In the genomic region with DNA sequence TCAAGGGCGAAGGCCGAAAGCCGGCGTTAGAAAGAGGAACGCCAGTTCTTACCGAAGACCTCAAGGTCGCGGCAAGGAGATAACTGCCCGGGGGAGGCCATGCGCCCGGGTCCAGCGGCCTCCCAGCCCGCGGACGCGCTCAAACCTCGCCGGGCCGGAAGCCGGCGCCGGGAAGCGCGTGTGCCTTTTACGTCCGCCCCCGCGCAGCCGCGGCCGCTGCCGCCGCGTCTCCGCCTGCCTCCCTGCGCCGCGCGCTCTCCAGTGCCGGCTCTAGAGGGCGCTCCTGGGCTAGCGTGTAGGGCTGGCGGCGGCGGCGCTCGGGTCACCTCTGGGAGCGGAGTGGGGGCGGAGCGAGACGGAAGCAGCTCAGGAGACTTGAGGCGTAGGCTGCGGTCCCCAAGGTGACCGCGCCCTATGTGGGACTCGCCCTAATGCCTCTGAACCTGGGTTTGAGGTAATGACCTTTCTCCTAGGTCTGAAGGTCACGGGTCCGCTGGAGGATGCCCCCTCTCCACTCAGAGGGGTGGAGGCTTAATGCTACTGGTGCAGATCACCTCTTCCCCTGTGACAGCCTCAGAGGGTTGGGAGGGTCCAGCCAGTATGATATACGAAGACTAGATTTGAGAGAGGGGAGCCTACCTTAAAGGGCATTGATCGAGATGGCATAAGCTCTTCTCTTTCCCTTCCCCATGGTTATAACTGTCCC, we compare ENCODE assay signal across 8 cellular contexts. TPM values are rescaled to one million over a fixed set of nuclear protein-coding genes. Genes with fewer than 3 reads are reported as not detected.
DNase-seq lines count a peak whose midpoint lies in the region; ATAC-seq and TF ChIP-seq lines count a peak whose summit lies in the region.

No MANE protein-coding gene starts in this region.

- H3K4me3 ChIP-seq in DOHH2 (ENCODE audit: low read length) (peak overlapping the region; percentile 94), neuronal stem cell (ENCODE audit: low read length in 2 of 2) (peak overlapping the region; percentile 86 to 97), subcutaneous abdominal adipose tissue (ENCODE audit: low read depth in 1 of 5, low read length in 5 of 5) (peak overlapping the region; percentile 73 to 81 (median 81))

- no peak overlapping the region for H2BK12ac ChIP-seq in neuronal stem cell (ENCODE audit: low read length)

- H2AFZ ChIP-seq in neuronal stem cell (ENCODE audit: low read length), result peak overlapping the region; percentile 86

- peak overlapping the region; percentile 39 for H2BK5ac ChIP-seq in neuronal stem cell (ENCODE audit: low read length)

- H3K9me3 ChIP-seq in DOHH2 (ENCODE audit: control insufficient read depth, insufficient read depth, low read length) (no peaks in the 10 kb centered on the region), neuronal stem cell (replicated peaks in 1 of 2; ENCODE audit: control insufficient read depth in 2 of 2, insufficient read depth in 1 of 2, low read depth in 1 of 2, low read length in 2 of 2) (no peaks in the 10 kb centered on the region), subcutaneous abdominal adipose tissue (ENCODE audit: control insufficient read depth in 5 of 5, low read length in 5 of 5) (no peaks in the 10 kb centered on the region)

- H3K4me1 ChIP-seq in DOHH2 (ENCODE audit: control insufficient read depth, low read length) (peaks cover 13% of the 10 kb centered on the region), foreskin keratinocyte (no peaks in the 10 kb centered on the region), neuronal stem cell (ENCODE audit: control insufficient read depth in 2 of 2, insufficient read depth in 1 of 2, low read depth in 1 of 2, low read length in 2 of 2) (peaks cover 0 to 4% of the 10 kb centered on the region in 2 donors), subcutaneous abdominal adipose tissue (ENCODE audit: control insufficient read depth in 5 of 5, insufficient read depth in 5 of 5, low read length in 5 of 5) (peaks cover 4 to 14% (median 10%) of the 10 kb centered on the region in 5 donors)

- TF ChIP-seq CTCF in DOHH2 (IDR thresholded peaks at IDR 0.05; ENCODE audit: low read depth, low read length, poor library complexity, severe bottlenecking), result peak; percentile 54
- TF ChIP-seq CTCF in RWPE1 (conservative IDR thresholded peaks at IDR 0.05; ENCODE audit: low read depth), result peak; percentile 75
- TF ChIP-seq CTCF in foreskin keratinocyte (conservative IDR thresholded peaks at IDR 0.05), result peak; percentile 91

- H3K27ac ChIP-seq in DOHH2 (ENCODE audit: low read depth, low read length) (peak overlapping the region; percentile 78), RWPE1 (peak overlapping the region; percentile 89), foreskin keratinocyte (peak overlapping the region; percentile 82), neuronal stem cell (replicated peaks; ENCODE audit: low read length) (no peak overlapping the region), subcutaneous abdominal adipose tissue (ENCODE audit: low read depth, low read length) (peak overlapping the region; percentile 84)

- no CpG with 5 or more reads among the region's 60 CpGs for WGBS in neuronal stem cell (ENCODE audit: extremely low coverage in 2 of 2, insufficient read length in 2 of 2, insufficient replicate concordance in 1 of 2), 2 donors

- POLR2A ChIA-PET in RWPE1 (lab: Yijun Ruan, JAX; ENCODE audit: low non-redundant PET), result interaction anchor here (0.5 kb wide), 1 partner anchor 25 kb away, joined by 5 read pairs; no protein-coding TSS in a partner anchor

- DNase-seq in Kasumi-1 (lab: John Stamatoyannopoulos, UW) (peak; percentile 64 to 68), RWPE1 (ENCODE audit: low spot score) (peak; percentile 49), activated gamma-delta T cell (lab: John Stamatoyannopoulos, UW) (peak; percentile 75), foreskin keratinocyte (peak in 1 of 2 donors; percentile 47), neuronal stem cell (ENCODE audit: low spot score) (peak; percentile 78)

- H3K4ac ChIP-seq in neuronal stem cell (ENCODE audit: low read length), result no peak overlapping the region

- H3K23ac ChIP-seq in neuronal stem cell (ENCODE audit: low read depth, low read length, poor library complexity), result no peak overlapping the region

- peak overlapping the region; percentile 88 for H3K9ac ChIP-seq in neuronal stem cell (ENCODE audit: low read depth, low read length, poor library complexity)
- H3K9ac ChIP-seq in subcutaneous abdominal adipose tissue (ENCODE audit: low read length in 5 of 5), result peak overlapping the region; percentile 44 to 91 (median 78)

- peak overlapping the region; percentile 89 for H3K18ac ChIP-seq in neuronal stem cell (ENCODE audit: low read length)

- no peak overlapping the region for H4K91ac ChIP-seq in neuronal stem cell (ENCODE audit: low read depth, low read length, poor library complexity)

- CTCF ChIA-PET in RWPE1 (lab: Yijun Ruan, JAX), result interaction anchor here (0.9 to 1.1 kb wide), 3 partner anchors 11 to 104 kb away, joined by 3 to 5 read pairs (median 4); no protein-coding TSS in a partner anchor

- no peaks in the 10 kb centered on the region for H3K9me2 ChIP-seq in DOHH2 (replicated peaks; ENCODE audit: control insufficient read depth, low read length)

- H3K36me3 ChIP-seq in DOHH2 (ENCODE audit: control insufficient read depth, low read length), result peaks cover 23% of the 10 kb centered on the region
- peaks cover 9 to 18% of the 10 kb centered on the region in 2 donors for H3K36me3 ChIP-seq in neuronal stem cell (replicated peaks in 1 of 2; ENCODE audit: control insufficient read depth in 2 of 2, insufficient read depth in 2 of 2, low read length in 2 of 2)
- H3K36me3 ChIP-seq in subcutaneous abdominal adipose tissue (ENCODE audit: control insufficient read depth in 5 of 5, insufficient read depth in 5 of 5, low read length in 5 of 5), result peaks cover 4 to 15% (median 13%) of the 10 kb centered on the region in 5 donors

- H2BK120ac ChIP-seq in neuronal stem cell (ENCODE audit: low read depth, low read length), result no peak overlapping the region

- H2BK15ac ChIP-seq in neuronal stem cell (ENCODE audit: low read length), result no peak overlapping the region

- H3K14ac ChIP-seq in neuronal stem cell (ENCODE audit: low read length), result no peak overlapping the region

- peak; percentile 75 for ATAC-seq in GM21786 (IDR thresholded peaks at IDR 0.05; ENCODE audit: unreplicated experiment)
- peak; percentile 67 for ATAC-seq in foreskin keratinocyte

- no peak overlapping the region for H2AK5ac ChIP-seq in neuronal stem cell (ENCODE audit: low read depth, low read length)

- peaks cover 11% of the 10 kb centered on the region for H4K20me1 ChIP-seq in DOHH2 (ENCODE audit: control insufficient read depth, insufficient read depth, low read depth, low read length)

- no peak overlapping the region for H4K8ac ChIP-seq in neuronal stem cell (ENCODE audit: low read depth, low read length)

- H3K27me3 ChIP-seq in DOHH2 (ENCODE audit: control insufficient read depth, low read length) (no peaks in the 10 kb centered on the region), foreskin keratinocyte (no peaks in the 10 kb centered on the region), neuronal stem cell (ENCODE audit: control insufficient read depth in 3 of 3, insufficient read depth in 3 of 3, low read depth in 1 of 3, low read length in 3 of 3) (no peaks in the 10 kb centered on the region), subcutaneous abdominal adipose tissue (ENCODE audit: control insufficient read depth in 5 of 5, insufficient read depth in 4 of 5, low read length in 5 of 5) (no peaks in the 10 kb centered on the region)

- peaks cover 25% of the 10 kb centered on the region for H3F3A ChIP-seq in DOHH2 (ENCODE audit: control insufficient read depth, insufficient read depth)

- H3K79me1 ChIP-seq in neuronal stem cell (ENCODE audit: low read depth, low read length), result no peaks in the 10 kb centered on the region

- peaks cover 17% of the 10 kb centered on the region for H3K79me2 ChIP-seq in DOHH2 (ENCODE audit: control insufficient read depth, low read length)

- peak overlapping the region; percentile 84 for H3K4me2 ChIP-seq in DOHH2 (ENCODE audit: low read length)
- peak overlapping the region; percentile 62 for H3K4me2 ChIP-seq in neuronal stem cell (ENCODE audit: insufficient read depth, low read length, poor library complexity, severe bottlenecking)

RNA-seq across cellular contexts. Expression of a gene that starts 0.8 kb away (rescaled TPM):
- total RNA-seq in foreskin keratinocyte, result 351 and 441 TPM in 2 replicates
- 518 and 606 TPM in 2 replicates for polyA plus RNA-seq in foreskin keratinocyte
- 273 TPM for polyA plus RNA-seq in neuronal stem cell (2013, experiment 1 of 2)
- polyA plus RNA-seq in neuronal stem cell (2013, experiment 2 of 2), result 275 TPM
